In genomic region chr1:243067056-243067455, GRCh38 we compare ENCODE assay signal across 4 cellular contexts.
DNase-seq lines count a peak whose midpoint lies in the region; ATAC-seq and TF ChIP-seq lines count a peak whose summit lies in the region.
"Not testable (repeated sequence)": the region's sequence is repeated elsewhere in the genome, so short reads cannot be mapped to it uniquely, and the experiment has no call there.

No MANE protein-coding gene starts in this region.

- H4K8ac ChIP-seq in IMR-90 (ENCODE audit: low read depth in 2 of 2, low read length in 2 of 2), result not testable (repeated sequence)

- not testable (repeated sequence) for H4K91ac ChIP-seq in IMR-90 (ENCODE audit: insufficient read depth, low read depth, low read length)

- H3K9ac ChIP-seq in IMR-90 (ENCODE audit: low read depth, low read length), result not testable (repeated sequence)

- not testable (repeated sequence) for TF ChIP-seq POLR2A in IMR-90 (IDR thresholded peaks at IDR 0.05; ENCODE audit: low read depth, low read length)

- not testable (repeated sequence) for H3K14ac ChIP-seq in IMR-90 (replicated peaks; ENCODE audit: low read depth, low read length)

- not testable (repeated sequence) for H3K9me3 Mint-ChIP-seq in HFFc6

- POLR2A ChIA-PET in IMR-90 (lab: Charles Lee; ENCODE audit: unreplicated experiment), result not testable (repeated sequence)

- not testable (repeated sequence) for H3K9me1 ChIP-seq in IMR-90 (ENCODE audit: insufficient read depth, low read length)

- H2AFZ ChIP-seq in IMR-90 (replicated peaks; ENCODE audit: low read length, poor library complexity), result not testable (repeated sequence)

- not testable (repeated sequence) for H2BK5ac ChIP-seq in IMR-90 (ENCODE audit: low read depth, low read length, poor library complexity, severe bottlenecking)

- not testable (repeated sequence) for H3K4me3 ChIP-seq in IMR-90 (ENCODE audit: insufficient read depth, low read depth, low read length); MG63; brain microvascular endothelial cell (ENCODE audit: low read depth, low read length)

- not testable (repeated sequence) for H3K23ac ChIP-seq in IMR-90 (ENCODE audit: low read depth, low read length)

- not testable (repeated sequence) for ATAC-seq in IMR-90 (ENCODE audit: low read depth)

- dilution Hi-C loops in IMR-90 (cut with HindIII; ENCODE audit: low sequenced_read_pairs, unreplicated experiment), result not testable (repeated sequence)

- CTCF ChIA-PET in IMR-90 (lab: Yijun Ruan, JAX), result not testable (repeated sequence)

- not testable (repeated sequence) for H3K27me3 Mint-ChIP-seq in HFFc6 (ENCODE audit: insufficient read depth)

- DNase-seq in HFFc6 (peak; percentile 69), MG63 (peak; percentile 51), brain microvascular endothelial cell (peak; percentile 71)
- DNase-seq in IMR-90, result not testable (repeated sequence)

- not testable (repeated sequence) for H4K20me1 ChIP-seq in IMR-90 (ENCODE audit: insufficient read depth, low read length)

- not testable (repeated sequence) for TF ChIP-seq RAD21 in IMR-90 (IDR thresholded peaks at IDR 0.05; ENCODE audit: low read length)

- not testable (repeated sequence) for H3K9me3 ChIP-seq in IMR-90 (ENCODE audit: control insufficient read depth, insufficient read depth, low read length); MG63

- not testable (repeated sequence) for H3K18ac ChIP-seq in IMR-90 (ENCODE audit: low read depth, low read length)

- H2BK15ac ChIP-seq in IMR-90 (ENCODE audit: low read depth, low read length), result not testable (repeated sequence)

- not testable (repeated sequence) for H3K56ac ChIP-seq in IMR-90 (ENCODE audit: extremely low read depth, insufficient read depth, low read length)

- in situ Hi-C loops in IMR-90 (cut with MboI; ENCODE audit: low sequenced_read_pairs); brain microvascular endothelial cell (cut with HindIII; ENCODE audit: low pct_ligation_motif_present, low sequenced_read_pairs): not testable (repeated sequence)

- not testable (repeated sequence) for H3K27ac ChIP-seq in IMR-90 (ENCODE audit: insufficient read depth, low read length); brain microvascular endothelial cell

- intact Hi-C loops in IMR-90 (cut with micrococcal nuclease), result not testable (repeated sequence)

- H3K4ac ChIP-seq in IMR-90 (ENCODE audit: low read depth, low read length), result not testable (repeated sequence)

- WGBS in IMR-90 (ENCODE audit: extremely low coverage in 2 of 2, insufficient read length in 1 of 2), 2 experiments, result no CpG with 5 or more reads among the region's 7 CpGs

- not testable (repeated sequence) for H3K4me1 Mint-ChIP-seq in HFFc6 (ENCODE audit: low read depth)

- H3K27me3 ChIP-seq in IMR-90 (ENCODE audit: control insufficient read depth, insufficient read depth, low read length); MG63; brain microvascular endothelial cell (replicated peaks): not testable (repeated sequence)

- H3K4me1 ChIP-seq in IMR-90 (ENCODE audit: control insufficient read depth, insufficient read depth, low read length), result not testable (repeated sequence)

- H2BK20ac ChIP-seq in IMR-90 (ENCODE audit: low read depth, low read length), result not testable (repeated sequence)

- not testable (repeated sequence) for H3K4me3 Mint-ChIP-seq in HFFc6

- not testable (repeated sequence) for BruUV-seq in IMR-90 (replicated peaks; lab: Mats Ljungman, UMichigan)

- H3K79me1 ChIP-seq in IMR-90 (ENCODE audit: low read depth in 1 of 2, low read length in 2 of 2), result not testable (repeated sequence)

- H2BK120ac ChIP-seq in IMR-90 (ENCODE audit: low read depth, low read length), result not testable (repeated sequence)

- not testable (repeated sequence) for H3K4me2 ChIP-seq in IMR-90 (ENCODE audit: low read depth, low read length)

- H3K36me3 ChIP-seq in IMR-90 (ENCODE audit: control insufficient read depth, insufficient read depth, low read length); MG63; brain microvascular endothelial cell (replicated peaks): not testable (repeated sequence)

- not testable (repeated sequence) for H4K5ac ChIP-seq in IMR-90 (ENCODE audit: low read depth, low read length)

- H3K36me3 Mint-ChIP-seq in HFFc6 (ENCODE audit: low read depth), result not testable (repeated sequence)

- H3K27ac Mint-ChIP-seq in HFFc6, result not testable (repeated sequence)

- TF ChIP-seq CTCF in HFFc6 (IDR thresholded peaks at IDR 0.05); IMR-90 (conservative IDR thresholded peaks at IDR 0.05; ENCODE audit: low read depth, low read length); brain microvascular endothelial cell (IDR thresholded peaks at IDR 0.05; ENCODE audit: low read depth, low read length, missing control alignments): not testable (repeated sequence)

- H2AK5ac ChIP-seq in IMR-90 (ENCODE audit: low read depth, low read length), result not testable (repeated sequence)

- H2AK9ac ChIP-seq in IMR-90 (replicated peaks; ENCODE audit: low read depth, low read length, poor library complexity), result not testable (repeated sequence)

TF ChIP-seq in IMR-90, 13 proteins besides CTCF, POLR2A, EP300 and RAD21:
- peak; percentile 28; the same call in 1 of the 2 replicates for TF ChIP-seq CEBPB (IDR thresholded peaks at IDR 0.05; ENCODE audit: low read depth, low read length)
